Comparison of ENCODE assay signal across 17 cellular contexts in genomic region chr10:86049442-86049841, GRCh38.
DNase-seq lines count a peak whose midpoint lies in the region; ATAC-seq and TF ChIP-seq lines count a peak whose summit lies in the region.
"Had no signal": no experiment of that assay in that cellular context is flagged by ENCODE, and none has a peak within 500 bp of the region (broad histone marks: within the 10 kb centered on the region; RNA-seq: fewer than 3 reads in every experiment).

No MANE protein-coding gene starts in this region.

- H3K4me1 ChIP-seq in left ventricle myocardium inferior (no peaks in the 10 kb centered on the region), thyroid gland (peaks cover 19 to 33% of the 10 kb centered on the region in 2 donors)
- H3K4me1 ChIP-seq: Caco-2 had no signal

- H3K36me3 ChIP-seq in left ventricle myocardium inferior, result no peaks in the 10 kb centered on the region
- H3K36me3 ChIP-seq in thyroid gland, result no peaks in the 10 kb centered on the region
- H3K36me3 ChIP-seq: BLaER1, HAP-1 had no signal

- H3K9me3 ChIP-seq in left ventricle myocardium inferior (replicated peaks) (peaks cover 7% of the 10 kb centered on the region), thyroid gland (no peaks in the 10 kb centered on the region)
- H3K9me3 ChIP-seq: BLaER1, Caco-2, HAP-1 had no signal

- DNase-seq in NCI-H2171 treated with DMSO at 0.1 percent for 48 hours (lab: John Stamatoyannopoulos, UW) (peak; percentile 6), NCI-H2171 (lab: John Stamatoyannopoulos, UW) (no peak), cardiac septum (ENCODE audit: low spot score) (peak; percentile 47), left ventricle myocardium inferior (no peak), left cardiac atrium (no peak), thyroid gland (no peak)
- DNase-seq: Caco-2; CD8-positive, alpha-beta memory T cell; DND-41; GDM1; HFFc6 had no signal

- H3K4me3 ChIP-seq in left ventricle myocardium inferior, result no peak overlapping the region
- no peak overlapping the region for H3K4me3 ChIP-seq in thyroid gland (replicated peaks in 1 of 3)
- H3K4me3 ChIP-seq: BLaER1, HAP-1 had no signal

- intact Hi-C loops in cardiac septum (cut with DNase I), result no loop called here
- intact Hi-C loops in left ventricle myocardium inferior (cut with micrococcal nuclease), result no loop called here
- intact Hi-C loops in left cardiac atrium (cut with DNase I), result no loop called here
- intact Hi-C loops in thyroid gland (cut with DNase I), result no loop called here

- H3K27me3 ChIP-seq in left ventricle myocardium inferior (ENCODE audit: low read depth) (no peaks in the 10 kb centered on the region), thyroid gland (no peaks in the 10 kb centered on the region)
- H3K27me3 ChIP-seq: BLaER1 had no signal

- no peak overlapping the region for H3K27ac ChIP-seq in left ventricle myocardium inferior (replicated peaks)
- H3K27ac ChIP-seq in thyroid gland, result peak overlapping the region in 2 of 3 donors; percentile 41 to 55
- H3K27ac ChIP-seq: 22Rv1, BLaER1 had no signal

- no peak for TF ChIP-seq CTCF in left ventricle myocardium inferior (IDR thresholded peaks at IDR 0.05; ENCODE audit: borderline replicate concordance)
- no peak for TF ChIP-seq CTCF in thyroid gland (IDR thresholded peaks at IDR 0.05)

- ATAC-seq in left cardiac atrium, result peak; percentile 12 to 73
- ATAC-seq in GM19328 (IDR thresholded peaks at IDR 0.05; ENCODE audit: unreplicated experiment), result no peak
- no peak for ATAC-seq in GM21786 (IDR thresholded peaks at IDR 0.05; ENCODE audit: unreplicated experiment)
- ATAC-seq: HepG2 had no signal

- TF ChIP-seq POLR2A in thyroid gland (IDR thresholded peaks at IDR 0.05), result no peak

- 95 to 97% methylated on average over 4 of the region's 4 CpGs for WGBS in thyroid gland, 2 donors

Comparison
In these comparisons a context has a peak if more than half of its experiments do, and no peak if none do; other contexts are left out.
1. DNase-seq: peak in NCI-H2171 treated with DMSO at 0.1 percent for 48 hours (single experiment) and cardiac septum (single experiment); none in NCI-H2171 (single experiment), left ventricle myocardium inferior (single experiment), left cardiac atrium (single experiment) and thyroid gland (0 of 2).
2. ATAC-seq: peak in left cardiac atrium (2 of 2); none in GM19328 (single experiment) and GM21786 (single experiment).